Comparison of ENCODE assay signal across 8 cellular contexts in the genomic region with DNA sequence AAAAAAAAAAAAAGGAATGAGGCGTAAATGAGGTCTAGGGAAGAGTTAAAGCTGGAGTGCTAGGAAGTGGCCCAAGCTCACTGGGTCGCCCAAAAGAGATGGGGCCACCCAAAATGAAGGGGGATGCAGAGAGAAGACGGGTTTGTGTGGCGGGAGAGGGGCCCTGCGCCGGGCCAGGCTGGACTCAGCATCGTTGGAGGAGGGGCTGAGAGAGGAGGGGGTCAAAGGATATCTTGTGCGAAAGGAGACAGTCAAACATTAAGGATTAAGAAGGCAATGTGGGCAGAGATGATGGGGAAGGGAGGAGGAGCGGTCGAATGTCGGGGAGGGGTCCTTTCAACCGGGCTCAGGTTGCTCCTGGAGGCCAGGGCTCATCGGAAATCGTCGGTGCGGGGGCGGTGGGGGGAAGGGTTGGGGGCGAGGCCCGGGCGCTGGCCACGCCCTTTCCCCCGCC. TPM values are rescaled to one million over a fixed set of nuclear protein-coding genes. Genes with fewer than 3 reads are reported as not detected.
DNase-seq lines count a peak whose midpoint lies in the region; ATAC-seq and TF ChIP-seq lines count a peak whose summit lies in the region.

No MANE protein-coding gene starts in this region.

- peak overlapping the region; percentile 72 for H3K4me3 Mint-ChIP-seq in activated CD8-positive, alpha-beta memory T cell treated with anti-CD3 and anti-CD28 coated beads, Interleukin-2, amount 10 ng/mL, durations not matched to agents 7 days and 5 days

- no peaks in the 10 kb centered on the region for H3K9me3 Mint-ChIP-seq in activated CD8-positive, alpha-beta memory T cell treated with anti-CD3 and anti-CD28 coated beads, Interleukin-2, amount 10 ng/mL, durations not matched to agents 7 days and 5 days (ENCODE audit: low read depth)

- peak overlapping the region; percentile 48 to 74 for H3K27ac ChIP-seq in left lung
- H3K27ac ChIP-seq in tibial artery: peak overlapping the region; percentile 75 to 87

- H3K9me3 ChIP-seq in adipocyte (ENCODE audit: control insufficient read depth, low read length) (no peaks in the 10 kb centered on the region), left lung (no peaks in the 10 kb centered on the region), tibial artery (no peaks in the 10 kb centered on the region)

- peak overlapping the region; percentile 84 for H3K27ac Mint-ChIP-seq in activated CD8-positive, alpha-beta memory T cell treated with anti-CD3 and anti-CD28 coated beads, Interleukin-2, amount 10 ng/mL, durations not matched to agents 7 days and 5 days

- ATAC-seq in activated CD8-positive, alpha-beta memory T cell treated with anti-CD3 and anti-CD28 coated beads, Interleukin-2, amount 10 ng/mL, durations not matched to agents 7 days and 5 days: no peak
- peak; percentile 1 for ATAC-seq in left lung
- ATAC-seq in HG03139 (IDR thresholded peaks at IDR 0.05; ENCODE audit: unreplicated experiment): no peak

- H3K4me3 ChIP-seq in adipocyte (ENCODE audit: low read length): peak overlapping the region; percentile 77
- H3K4me3 ChIP-seq in left lung: peak overlapping the region; percentile 25 to 41
- H3K4me3 ChIP-seq in tibial artery: peak overlapping the region; percentile 49 to 59

- TF ChIP-seq CTCF in left lung (IDR thresholded peaks at IDR 0.05): no peak
- no peak for TF ChIP-seq CTCF in tibial artery (IDR thresholded peaks at IDR 0.05)

- H3K4me1 Mint-ChIP-seq in activated CD8-positive, alpha-beta memory T cell treated with anti-CD3 and anti-CD28 coated beads, Interleukin-2, amount 10 ng/mL, durations not matched to agents 7 days and 5 days: peaks cover 28% of the 10 kb centered on the region

- no peaks in the 10 kb centered on the region for H3K27me3 Mint-ChIP-seq in activated CD8-positive, alpha-beta memory T cell treated with anti-CD3 and anti-CD28 coated beads, Interleukin-2, amount 10 ng/mL, durations not matched to agents 7 days and 5 days

- CTCF ChIA-PET in activated CD8-positive, alpha-beta memory T cell treated with anti-CD3 and anti-CD28 coated beads, Interleukin-2, amount 10 ng/mL, durations not matched to agents 7 days and 5 days (lab: Charles Lee): interaction anchor here (0.6 to 3.7 kb wide), 20 partner anchors 8 to 302 kb away, joined by 3 to 24 read pairs (median 4); partner anchors contain the start of genes CDKN2D, DNM2 and TMED1

- H3K4me1 ChIP-seq in adipocyte (ENCODE audit: control insufficient read depth, insufficient read depth, low read length): peaks cover 14% of the 10 kb centered on the region
- peaks cover 0 to 30% of the 10 kb centered on the region in 2 donors for H3K4me1 ChIP-seq in left lung
- peaks cover 7 to 24% (median 15%) of the 10 kb centered on the region in 4 donors for H3K4me1 ChIP-seq in tibial artery

- intact Hi-C loops in left lung (cut with DNase I) (no loop called here), tibial artery (cut with DNase I; ENCODE audit: low total_unique reads) (loop anchor here (5.0 kb wide), 1 partner anchor 57 kb away; the partner anchor contains the start of genes TIMM29 and YIPF2)

- no peaks in the 10 kb centered on the region for H3K36me3 ChIP-seq in adipocyte (ENCODE audit: control insufficient read depth, insufficient read depth, low read length, severe bottlenecking)
- H3K36me3 ChIP-seq in left lung: peaks cover 0 to 6% of the 10 kb centered on the region in 2 donors
- H3K36me3 ChIP-seq in tibial artery: no peaks in the 10 kb centered on the region

- DNase-seq in activated CD8-positive, alpha-beta memory T cell treated with anti-CD3 and anti-CD28 coated beads, Interleukin-2, amount 10 ng/mL, durations not matched to agents 7 days and 5 days: no peak
- DNase-seq in activated CD8-positive, alpha-beta memory T cell treated with anti-CD3 and anti-CD28 coated beads for 24 hours: no peak
- DNase-seq in adipocyte (ENCODE audit: low read depth) (no peak), left lung (no peak), tibial artery (no peak), NCI-H524 (lab: John Stamatoyannopoulos, UW) (no peak)
- no peak for DNase-seq in stimulated activated CD4-positive, alpha-beta T cell treated with anti-CD3 and anti-CD28 coated beads, Interleukin-12 subunit alpha, Interleukin-12 subunit beta, amount 100 ng/mL, for 4 hours

- H3K36me3 Mint-ChIP-seq in activated CD8-positive, alpha-beta memory T cell treated with anti-CD3 and anti-CD28 coated beads, Interleukin-2, amount 10 ng/mL, durations not matched to agents 7 days and 5 days: peaks cover 5% of the 10 kb centered on the region

- peak overlapping the region; percentile 80 for H3K9ac ChIP-seq in adipocyte (ENCODE audit: low read length)

- H3K27me3 ChIP-seq in adipocyte (replicated peaks; ENCODE audit: control insufficient read depth, insufficient read depth, low read length) (no peaks in the 10 kb centered on the region), left lung (peaks cover 0 to 4% of the 10 kb centered on the region in 2 donors), tibial artery (no peaks in the 10 kb centered on the region)

RNA-seq across cellular contexts. Expression of gene CARM1, which starts 0.8 kb away (rescaled TPM):
- total RNA-seq in activated CD8-positive, alpha-beta memory T cell treated with anti-CD3 and anti-CD28 coated beads, Interleukin-2, amount 10 ng/mL, durations not matched to agents 7 days and 5 days: 10 to 100 TPM; 38.5 to 48.1 TPM
- 10 to 100 TPM; 34.4 to 37.1 TPM for total RNA-seq in left lung

RNA-seq across cellular contexts. Expression of gene C19orf38, which starts 22.3 kb away (rescaled TPM):
- 1 to 10 TPM; 1.2 to 1.7 TPM for total RNA-seq in activated CD8-positive, alpha-beta memory T cell treated with anti-CD3 and anti-CD28 coated beads, Interleukin-2, amount 10 ng/mL, durations not matched to agents 7 days and 5 days
- total RNA-seq in left lung: 10 to 100 TPM in 1 of 2 donors, 1 to 10 TPM in 1; 3.2 to 11.8 TPM

RNA-seq across cellular contexts. Expression of gene TMED1, which starts 34.5 kb away (rescaled TPM):
- 10 to 100 TPM; 16.0 to 19.2 TPM for total RNA-seq in activated CD8-positive, alpha-beta memory T cell treated with anti-CD3 and anti-CD28 coated beads, Interleukin-2, amount 10 ng/mL, durations not matched to agents 7 days and 5 days
- 10 to 100 TPM; 25.4 to 27.0 TPM for total RNA-seq in left lung

RNA-seq across cellular contexts. Expression of gene YIPF2, which starts 57.9 kb away (rescaled TPM):
- total RNA-seq in activated CD8-positive, alpha-beta memory T cell treated with anti-CD3 and anti-CD28 coated beads, Interleukin-2, amount 10 ng/mL, durations not matched to agents 7 days and 5 days: 10 to 100 TPM; 21.7 to 27.3 TPM
- total RNA-seq in left lung: 10 to 100 TPM; 68.4 to 77.6 TPM

RNA-seq across cellular contexts. Expression of gene TIMM29, which starts 58.1 kb away (rescaled TPM):
- 10 to 100 TPM; 25.2 to 28.5 TPM for total RNA-seq in activated CD8-positive, alpha-beta memory T cell treated with anti-CD3 and anti-CD28 coated beads, Interleukin-2, amount 10 ng/mL, durations not matched to agents 7 days and 5 days
- total RNA-seq in left lung: 10 to 100 TPM; 18.8 to 19.5 TPM
